Comparison of ENCODE assay signal across 8 cellular contexts in the genomic region with DNA sequence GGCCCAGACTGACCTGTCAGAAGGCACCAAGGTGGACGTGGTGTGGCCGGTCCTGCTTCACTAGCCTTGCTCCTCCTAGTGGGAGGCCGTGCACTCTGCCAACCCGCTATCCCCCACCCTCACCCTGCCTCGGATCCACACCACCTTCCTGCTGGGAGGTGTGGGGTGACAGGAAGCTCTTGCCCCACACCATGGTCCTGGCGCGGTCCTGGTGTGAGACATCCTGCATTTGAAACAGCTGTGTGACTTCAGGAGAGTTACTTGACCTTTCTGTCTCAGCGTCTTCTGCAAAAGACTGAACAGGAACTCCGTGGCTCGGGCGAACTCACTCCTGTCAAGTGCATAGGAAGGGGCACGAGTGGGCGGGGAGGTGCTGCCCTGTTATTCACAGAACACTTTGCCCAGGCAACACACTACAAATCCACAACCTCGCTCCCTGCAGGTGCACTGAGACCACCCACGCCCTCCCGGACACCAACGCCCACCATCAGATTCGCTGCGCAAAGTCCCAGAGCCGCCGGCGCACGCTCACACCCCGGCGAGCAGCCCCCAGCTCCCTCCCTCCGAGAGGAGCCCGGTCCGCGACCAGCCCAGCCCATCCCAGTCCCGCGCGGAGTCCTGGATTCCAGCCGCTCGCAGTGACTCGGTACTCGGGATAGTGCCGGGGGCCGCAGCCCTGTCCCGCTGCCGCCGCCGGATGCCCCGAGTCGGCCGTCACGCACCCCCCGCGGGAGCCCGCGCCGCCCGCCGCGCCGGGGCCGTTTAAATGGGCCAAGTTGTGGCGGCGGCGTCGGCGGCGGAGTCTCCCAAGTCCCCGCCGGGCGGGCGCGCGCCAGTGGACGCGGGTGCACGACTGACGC. TPM values are rescaled to one million over a fixed set of nuclear protein-coding genes. Genes with fewer than 3 reads are reported as not detected.
DNase-seq lines count a peak whose midpoint lies in the region; ATAC-seq and TF ChIP-seq lines count a peak whose summit lies in the region.

A gene with protein sequence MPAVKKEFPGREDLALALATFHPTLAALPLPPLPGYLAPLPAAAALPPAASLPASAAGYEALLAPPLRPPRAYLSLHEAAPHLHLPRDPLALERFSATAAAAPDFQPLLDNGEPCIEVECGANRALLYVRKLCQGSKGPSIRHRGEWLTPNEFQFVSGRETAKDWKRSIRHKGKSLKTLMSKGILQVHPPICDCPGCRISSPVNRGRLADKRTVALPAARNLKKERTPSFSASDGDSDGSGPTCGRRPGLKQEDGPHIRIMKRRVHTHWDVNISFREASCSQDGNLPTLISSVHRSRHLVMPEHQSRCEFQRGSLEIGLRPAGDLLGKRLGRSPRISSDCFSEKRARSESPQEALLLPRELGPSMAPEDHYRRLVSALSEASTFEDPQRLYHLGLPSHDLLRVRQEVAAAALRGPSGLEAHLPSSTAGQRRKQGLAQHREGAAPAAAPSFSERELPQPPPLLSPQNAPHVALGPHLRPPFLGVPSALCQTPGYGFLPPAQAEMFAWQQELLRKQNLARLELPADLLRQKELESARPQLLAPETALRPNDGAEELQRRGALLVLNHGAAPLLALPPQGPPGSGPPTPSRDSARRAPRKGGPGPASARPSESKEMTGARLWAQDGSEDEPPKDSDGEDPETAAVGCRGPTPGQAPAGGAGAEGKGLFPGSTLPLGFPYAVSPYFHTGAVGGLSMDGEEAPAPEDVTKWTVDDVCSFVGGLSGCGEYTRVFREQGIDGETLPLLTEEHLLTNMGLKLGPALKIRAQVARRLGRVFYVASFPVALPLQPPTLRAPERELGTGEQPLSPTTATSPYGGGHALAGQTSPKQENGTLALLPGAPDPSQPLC (plus strand): TSS at position 793 of the 860 bp plus-strand sequence. CDS start 509 bp downstream, outside the sequence.

- H3K4me3 ChIP-seq in Panc1 (ENCODE audit: low read depth in 2 of 2, low read length in 2 of 2), result peak within 1 kb of the TSS; percentile 57
- peak within 1 kb of the TSS; percentile 65 for H3K4me3 ChIP-seq in thoracic aorta

- in situ Hi-C loops in Panc1 (cut with HindIII; ENCODE audit: low pct_unique_long_range_greater_than_20kb, low sequenced_read_pairs), result no loop called here

- H3K27me3 ChIP-seq in Panc1 (ENCODE audit: control insufficient read depth, insufficient read depth, low read length) (no peaks in the 10 kb centered on the region), thoracic aorta (replicated peaks; ENCODE audit: insufficient read depth) (no peaks in the 10 kb centered on the region)

- no peaks in the 10 kb centered on the region for H3K36me3 ChIP-seq in Panc1 (ENCODE audit: control insufficient read depth, insufficient read depth, low read length)
- no peaks in the 10 kb centered on the region for H3K36me3 ChIP-seq in thoracic aorta

- no peak within 1 kb of the TSS for H3K27ac Mint-ChIP-seq in activated naive CD4-positive, alpha-beta T cell treated with anti-CD3 and anti-CD28 coated beads for 36 hours

- H3K9me3 Mint-ChIP-seq in activated naive CD4-positive, alpha-beta T cell treated with anti-CD3 and anti-CD28 coated beads for 36 hours, result no peaks in the 10 kb centered on the region

- no TSS peak for BruUV-seq in Panc1 (replicated peaks; lab: Mats Ljungman, UMichigan)

- H3K9me3 ChIP-seq in Panc1 (ENCODE audit: control insufficient read depth, insufficient read depth, low read depth, low read length) (no peaks in the 10 kb centered on the region), thoracic aorta (no peaks in the 10 kb centered on the region)

- peaks cover 53% of the 10 kb centered on the region for H3K27me3 Mint-ChIP-seq in activated naive CD4-positive, alpha-beta T cell treated with anti-CD3 and anti-CD28 coated beads for 36 hours (ENCODE audit: low read depth)

- intact Hi-C loops in Panc1 (cut with micrococcal nuclease; ENCODE audit: unreplicated experiment), result no loop called here
- intact Hi-C loops in activated naive CD4-positive, alpha-beta T cell treated with anti-CD3 and anti-CD28 coated beads for 36 hours (cut with micrococcal nuclease), result loop anchor here (2.0 kb wide), 1 partner anchor 19 kb away; no protein-coding TSS in a partner anchor

- CTCF ChIA-PET in Panc1 (lab: Charles Lee), result interaction anchor here (0.5 to 0.7 kb wide), 3 partner anchors 15 to 368 kb away, joined by 3 to 6 read pairs (median 6); no protein-coding TSS in a partner anchor
- CTCF ChIA-PET in activated naive CD4-positive, alpha-beta T cell treated with anti-CD3 and anti-CD28 coated beads for 36 hours (lab: Charles Lee), result no interaction called here

- TF ChIP-seq CTCF in Panc1 (IDR thresholded peaks at IDR 0.05) (peak; percentile 37; the same call in 1 of the 2 replicates), thoracic aorta (IDR thresholded peaks at IDR 0.05) (no peak)

- H3K4me3 Mint-ChIP-seq in activated naive CD4-positive, alpha-beta T cell treated with anti-CD3 and anti-CD28 coated beads for 36 hours, result peak within 1 kb of the TSS; percentile 68

- H3K4me1 ChIP-seq in Panc1 (ENCODE audit: control insufficient read depth, insufficient read depth, low read length) (peaks cover 58% of the 10 kb centered on the region), thoracic aorta (ENCODE audit: control insufficient read depth in 1 of 2, low read depth in 2 of 2) (peaks cover 8 to 47% of the 10 kb centered on the region in 2 donors)

- ATAC-seq in Panc1, result peak; percentile 23
- ATAC-seq in thoracic aorta (ENCODE audit: insufficient number of reproducible peaks, low FRiP score, low read depth), result peak; percentile 33
- ATAC-seq in HG03280 (IDR thresholded peaks at IDR 0.05; ENCODE audit: unreplicated experiment), result no peak

- H3K4me1 Mint-ChIP-seq in activated naive CD4-positive, alpha-beta T cell treated with anti-CD3 and anti-CD28 coated beads for 36 hours (ENCODE audit: low read depth), result peaks cover 19% of the 10 kb centered on the region

- DNase-seq in AG08396 (ENCODE audit: low spot score) (peak; percentile 86), HK-2 (ENCODE audit: unreplicated experiment) (peak; percentile 79), Panc1 (ENCODE audit: low read depth, low spot score) (no peak), globus pallidus (ENCODE audit: low spot score) (peak; percentile 71), nucleus accumbens (lab: John Stamatoyannopoulos, UW) (peak in 48 of 56 donors; percentile 7 to 90 (median 50)), thoracic aorta (ENCODE audit: low spot score) (peak; percentile 43)
- DNase-seq in activated naive CD4-positive, alpha-beta T cell treated with anti-CD3 and anti-CD28 coated beads for 36 hours, result peak; percentile 38

- H3K27ac ChIP-seq in Panc1 (ENCODE audit: low read length) (peak within 1 kb of the TSS; percentile 72), thoracic aorta (no peak within 1 kb of the TSS)

- POLR2A ChIA-PET in Panc1 (lab: Charles Lee), result no interaction called here

- H3K36me3 Mint-ChIP-seq in activated naive CD4-positive, alpha-beta T cell treated with anti-CD3 and anti-CD28 coated beads for 36 hours (ENCODE audit: low read depth), result peaks cover 1% of the 10 kb centered on the region

RNA-seq across cellular contexts. Expression of the gene that starts here (rescaled TPM):
- total RNA-seq in Panc1 (2021; ENCODE audit: unreplicated experiment), result 51.8 TPM
- polyA plus RNA-seq in Panc1 (2012; ENCODE audit: insufficient read length), result 50.7 TPM
- total RNA-seq in activated naive CD4-positive, alpha-beta T cell treated with anti-CD3 and anti-CD28 coated beads for 36 hours, result not detected
- total RNA-seq in thoracic aorta, result 10 to 100 TPM; 10.2 to 18.8 TPM

Comparison
In these comparisons a context has a peak if more than half of its experiments do, and no peak if none do; other contexts are left out.
1. RNA of the gene that starts here (total RNA-seq): 51.8 TPM in Panc1 (single experiment) and 10.2 to 18.8 TPM in thoracic aorta; not detected in activated naive CD4-positive, alpha-beta T cell treated with anti-CD3 and anti-CD28 coated beads for 36 hours; every median in the first group is over 10 times any median in the second.
2. Peak in DNase-seq in activated naive CD4-positive, alpha-beta T cell treated with anti-CD3 and anti-CD28 coated beads for 36 hours; RNA of the gene not detected or under 1 TPM.